26 cellular contexts compared by ENCODE assay signal in genomic region chr17:778096-778495, GRCh38.
"Had no signal": no experiment of that assay in that cellular context is flagged by ENCODE, and none has a peak within 500 bp of the region (broad histone marks: within the 10 kb centered on the region; RNA-seq: fewer than 3 reads in every experiment).

No MANE protein-coding gene starts in this region.

- H3K4me3 Mint-ChIP-seq: mesothelial cell of epicardium; natural killer cell; nephron progenitor cell; stimulated activated memory B cell treated with anti-CD40 and anti-IgM and Interleukin-4, amounts not matched to agents 10 μg/mL and 1 μg/mL and 100 μg/mL, for 72 hours had no signal

- H3K36me3 ChIP-seq: ovary had no signal

- H3K27ac Mint-ChIP-seq: mesothelial cell of epicardium; natural killer cell; nephron progenitor cell; stimulated activated memory B cell treated with anti-CD40 and anti-IgM and Interleukin-4, amounts not matched to agents 10 μg/mL and 1 μg/mL and 100 μg/mL, for 72 hours had no signal

- H3K27ac ChIP-seq: heart right ventricle, hepatocyte, left ventricle myocardium inferior, ovary, prostate gland, suprapubic skin, thoracic aorta, tibial artery, upper lobe of right lung had no signal

- H3K9me3 Mint-ChIP-seq: mesothelial cell of epicardium; naive B cell; natural killer cell; nephron progenitor cell; stimulated activated memory B cell treated with anti-CD40 and anti-IgM and Interleukin-4, amounts not matched to agents 10 μg/mL and 1 μg/mL and 100 μg/mL, for 72 hours had no signal

- H3K27me3 Mint-ChIP-seq: naive B cell; stimulated activated memory B cell treated with anti-CD40 and anti-IgM and Interleukin-4, amounts not matched to agents 10 μg/mL and 1 μg/mL and 100 μg/mL, for 72 hours had no signal

- DNase-seq: heart right ventricle; islet precursor cell; left ventricle myocardium inferior; mesendoderm; naive B cell; natural killer cell; nephron progenitor cell; ovary; retina; right cardiac atrium; stimulated activated CD4-positive, alpha-beta T cell treated with anti-CD3 and anti-CD28 coated beads, Interleukin-1b, Interleukin-23, amount 100 ng/mL, for 48 hours; stimulated activated CD4-positive, alpha-beta T cell treated with anti-CD3 and anti-CD28 coated beads, Interleukin-2, amount 100 ng/mL, for 48 hours; stimulated activated CD4-positive, alpha-beta T cell treated with anti-CD3 and anti-CD28 coated beads, Interleukin-4, amount 100 ng/mL, for 4 hours; stimulated activated CD8-positive, alpha-beta memory T cell treated with anti-CD3 and anti-CD28 coated beads, Interleukin-4, amount 100 ng/mL, for 48 hours; stimulated activated naive CD4-positive, alpha-beta T cell treated with Interleukin-2 at 50 U/mL for 16 hours; tibial artery; trophoblast cell; upper lobe of right lung had no signal

- H3K4me3 ChIP-seq: heart right ventricle, hepatocyte, left ventricle myocardium inferior, lung, ovary, prostate gland, smooth muscle cell, suprapubic skin, thoracic aorta, tibial artery, upper lobe of right lung had no signal

- H3K9me3 ChIP-seq: heart right ventricle, left ventricle myocardium inferior, ovary, prostate gland, suprapubic skin, thoracic aorta, tibial artery, upper lobe of right lung had no signal

- ATAC-seq: heart right ventricle; natural killer cell; right cardiac atrium; stimulated activated memory B cell treated with anti-CD40 and anti-IgM and Interleukin-4, amounts not matched to agents 10 μg/mL and 1 μg/mL and 100 μg/mL, for 72 hours; upper lobe of right lung had no signal

- H3K27me3 ChIP-seq: heart right ventricle, hepatocyte, ovary, suprapubic skin, tibial artery, upper lobe of right lung had no signal
